Comparison of ENCODE assay signal across 16 cellular contexts in genomic region chr5:130616161-130616560, GRCh38.
"Had no signal": no experiment of that assay in that cellular context is flagged by ENCODE, and none has a peak within 500 bp of the region (broad histone marks: within the 10 kb centered on the region; RNA-seq: fewer than 3 reads in every experiment).

No MANE protein-coding gene starts in this region.

- H3K4me1 ChIP-seq: adrenal gland, prostate gland had no signal

- H3K9me3 ChIP-seq: adrenal gland, prostate gland had no signal

- H3K27ac Mint-ChIP-seq: activated T-helper 2 cell treated with anti-CD3 and anti-CD28 coated beads, Interferon-gamma antibody, Interleukin-2, Interleukin-4, amounts not matched to agents 10 μg/mL and 5 μg/mL and 100 μg/mL, durations not matched to agents 14 hours and 24 hours and 36 hours; mesothelial cell of epicardium; stimulated activated naive CD8-positive, alpha-beta T cell treated with anti-CD3 and anti-CD28 coated beads, Interleukin-15, Interleukin-2, amounts not matched to agents 100 ng/mL and 50 ng/mL, for 24 hours; T-helper 2 cell treated with Interferon-gamma antibody and Interleukin-4, amounts not matched to agents 5 μg/mL and 100 μg/mL, for 36 hours; type B pancreatic cell had no signal

- H3K4me3 Mint-ChIP-seq: mesothelial cell of epicardium; stimulated activated naive CD8-positive, alpha-beta T cell treated with anti-CD3 and anti-CD28 coated beads, Interleukin-15, Interleukin-2, amounts not matched to agents 100 ng/mL and 50 ng/mL, for 24 hours; T-helper 2 cell treated with Interferon-gamma antibody and Interleukin-4, amounts not matched to agents 5 μg/mL and 100 μg/mL, for 36 hours; type B pancreatic cell had no signal

- H3K36me3 Mint-ChIP-seq: mesothelial cell of epicardium, type B pancreatic cell had no signal

- H3K9me3 Mint-ChIP-seq: activated T-helper 2 cell treated with anti-CD3 and anti-CD28 coated beads, Interferon-gamma antibody, Interleukin-2, Interleukin-4, amounts not matched to agents 10 μg/mL and 5 μg/mL and 100 μg/mL, durations not matched to agents 14 hours and 24 hours and 36 hours; stimulated activated naive CD8-positive, alpha-beta T cell treated with anti-CD3 and anti-CD28 coated beads, Interleukin-15, Interleukin-2, amounts not matched to agents 100 ng/mL and 50 ng/mL, for 24 hours; T-helper 2 cell treated with Interferon-gamma antibody and Interleukin-4, amounts not matched to agents 5 μg/mL and 100 μg/mL, for 36 hours; type B pancreatic cell had no signal

- H3K27me3 Mint-ChIP-seq: stimulated activated naive CD8-positive, alpha-beta T cell treated with anti-CD3 and anti-CD28 coated beads, Interleukin-15, Interleukin-2, amounts not matched to agents 100 ng/mL and 50 ng/mL, for 24 hours; type B pancreatic cell had no signal

- H3K36me3 ChIP-seq: adrenal gland, prostate gland had no signal

- H3K4me3 ChIP-seq: adrenal gland, prostate gland had no signal

- H3K4me1 Mint-ChIP-seq: mesothelial cell of epicardium had no signal

- H3K27me3 ChIP-seq: adrenal gland had no signal

- DNase-seq: activated CD4-positive, alpha-beta T cell treated with anti-CD3 and anti-CD28 coated beads, Interleukin-2, amount 50 U/mL, for 1 hour; activated naive CD4-positive, alpha-beta T cell treated with anti-CD3 and anti-CD28 coated beads, Interleukin-2, amount 50 U/mL, for 16 hours; activated T-cell treated with anti-CD3 and anti-CD28 coated beads for 4 hours; adrenal gland; effector memory CD4-positive, alpha-beta T cell; foreskin fibroblast; glutamatergic neuron; hypothalamus; kidney glomerular epithelial cell; right cardiac atrium had no signal

- H3K27ac ChIP-seq: adrenal gland, prostate gland had no signal
